ENCODE assay signal across 1 cellular context in genomic region chr19:38065775-38066174, GRCh38.
TF ChIP-seq lines count a peak whose summit lies in the region.

No MANE protein-coding gene starts in this region.

TF ChIP-seq in HEK293, 187 proteins besides CTCF, POLR2A, EP300 and RAD21 (continued from another document):
- TF ChIP-seq, protein P1, sequence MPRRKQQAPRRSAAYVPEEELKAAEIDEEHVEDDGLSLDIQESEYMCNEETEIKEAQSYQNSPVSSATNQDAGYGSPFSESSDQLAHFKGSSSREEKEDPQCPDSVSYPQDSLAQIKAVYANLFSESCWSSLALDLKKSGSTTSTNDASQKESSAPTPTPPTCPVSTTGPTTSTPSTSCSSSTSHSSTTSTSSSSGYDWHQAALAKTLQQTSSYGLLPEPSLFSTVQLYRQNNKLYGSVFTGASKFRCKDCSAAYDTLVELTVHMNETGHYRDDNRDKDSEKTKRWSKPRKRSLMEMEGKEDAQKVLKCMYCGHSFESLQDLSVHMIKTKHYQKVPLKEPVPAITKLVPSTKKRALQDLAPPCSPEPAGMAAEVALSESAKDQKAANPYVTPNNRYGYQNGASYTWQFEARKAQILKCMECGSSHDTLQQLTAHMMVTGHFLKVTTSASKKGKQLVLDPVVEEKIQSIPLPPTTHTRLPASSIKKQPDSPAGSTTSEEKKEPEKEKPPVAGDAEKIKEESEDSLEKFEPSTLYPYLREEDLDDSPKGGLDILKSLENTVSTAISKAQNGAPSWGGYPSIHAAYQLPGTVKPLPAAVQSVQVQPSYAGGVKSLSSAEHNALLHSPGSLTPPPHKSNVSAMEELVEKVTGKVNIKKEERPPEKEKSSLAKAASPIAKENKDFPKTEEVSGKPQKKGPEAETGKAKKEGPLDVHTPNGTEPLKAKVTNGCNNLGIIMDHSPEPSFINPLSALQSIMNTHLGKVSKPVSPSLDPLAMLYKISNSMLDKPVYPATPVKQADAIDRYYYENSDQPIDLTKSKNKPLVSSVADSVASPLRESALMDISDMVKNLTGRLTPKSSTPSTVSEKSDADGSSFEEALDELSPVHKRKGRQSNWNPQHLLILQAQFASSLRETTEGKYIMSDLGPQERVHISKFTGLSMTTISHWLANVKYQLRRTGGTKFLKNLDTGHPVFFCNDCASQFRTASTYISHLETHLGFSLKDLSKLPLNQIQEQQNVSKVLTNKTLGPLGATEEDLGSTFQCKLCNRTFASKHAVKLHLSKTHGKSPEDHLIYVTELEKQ (tag by site-specific recombination; IDR thresholded peaks at IDR 0.05; ENCODE audit: borderline replicate concordance) = peak; percentile 59; the same call in 1 of the 2 replicates
- TF ChIP-seq ZNF514 (tag by site-specific recombination; IDR thresholded peaks at IDR 0.05) (0 out of 2 replicates have a peak, but pooled peaks have one; percentile 81), MYNN (tag by site-specific recombination; IDR thresholded peaks at IDR 0.05; ENCODE audit: borderline replicate concordance) (peak; percentile 57; the same call in 1 of the 2 replicates), ZNF555 (tag by site-specific recombination; conservative IDR thresholded peaks at IDR 0.05) (peak; percentile 95), GFI1B (tag by site-specific recombination; IDR thresholded peaks at IDR 0.05) (0 out of 2 replicates have a peak, but pooled peaks have one; percentile 24), ZNF629 (tag by site-specific recombination; IDR thresholded peaks at IDR 0.05) (peak; percentile 68), ZNF560 (tag by site-specific recombination; IDR thresholded peaks at IDR 0.05; ENCODE audit: borderline replicate concordance) (peak; percentile 99), ZNF426 (tag by site-specific recombination; IDR thresholded peaks at IDR 0.05) (peak; percentile 95), OVOL3 (tag by site-specific recombination; IDR thresholded peaks at IDR 0.05) (peak; percentile 36; the same call in 1 of the 2 replicates), MZF1 (tag by site-specific recombination; IDR thresholded peaks at IDR 0.05; ENCODE audit: borderline replicate concordance) (peak; percentile 75; the same call in 1 of the 2 replicates), WT1 (tag by site-specific recombination; IDR thresholded peaks at IDR 0.05) (peak; percentile 48; the same call in 1 of the 2 replicates), ZNF610 (tag by site-specific recombination; IDR thresholded peaks at IDR 0.05; ENCODE audit: borderline replicate concordance) (0 out of 2 replicates have a peak, but pooled peaks have one; percentile 45), ZNF558 (tag by site-specific recombination; IDR thresholded peaks at IDR 0.05) (peak; percentile 91), SP3 (tag by site-specific recombination; IDR thresholded peaks at IDR 0.05) (peak; percentile 26; the same call in 1 of the 2 replicates), ZNF530 (tag by site-specific recombination; IDR thresholded peaks at IDR 0.05; ENCODE audit: low read depth) (peak; percentile 76; the same call in 1 of the 2 replicates), ZFP37 (tag by site-specific recombination; IDR thresholded peaks at IDR 0.05) (peak; percentile 91), ZNF19 (tag by site-specific recombination; IDR thresholded peaks at IDR 0.05; ENCODE audit: low read depth) (0 out of 2 replicates have a peak, but pooled peaks have one; percentile 33), ZNF202 (tag by site-specific recombination; IDR thresholded peaks at IDR 0.05; ENCODE audit: borderline replicate concordance) (peak; percentile 88; the same call in 1 of the 2 replicates), ZBTB8A (tag by site-specific recombination; IDR thresholded peaks at IDR 0.05) (peak; percentile 82), KLF7 (tag by site-specific recombination; IDR thresholded peaks at IDR 0.05; ENCODE audit: borderline replicate concordance) (peak; percentile 41; the same call in 1 of the 2 replicates), ZNF404 (tag by site-specific recombination; IDR thresholded peaks at IDR 0.05) (peak; percentile 72; the same call in 1 of the 2 replicates), ZNF654 (tag by site-specific recombination; IDR thresholded peaks at IDR 0.05; ENCODE audit: low read depth) (peak; percentile 57), ZNF354C (tag by site-specific recombination; IDR thresholded peaks at IDR 0.05; ENCODE audit: borderline replicate concordance, low read depth) (peak; percentile 98), ZFP3 (tag by site-specific recombination; IDR thresholded peaks at IDR 0.05; ENCODE audit: low read depth) (peak; percentile 52; the same call in 1 of the 2 replicates), ZNF394 (tag by site-specific recombination; IDR thresholded peaks at IDR 0.05; ENCODE audit: borderline replicate concordance) (peak; percentile 99), ZNF664 (tag by site-specific recombination; IDR thresholded peaks at IDR 0.05) (peak; percentile 90), ZNF155 (tag by site-specific recombination; IDR thresholded peaks at IDR 0.05) (0 out of 2 replicates have a peak, but pooled peaks have one; percentile 24), ZNF433 (tag by site-specific recombination; IDR thresholded peaks at IDR 0.05; ENCODE audit: low read depth) (peak; percentile 93), ZNF341 (tag by site-specific recombination; IDR thresholded peaks at IDR 0.05; ENCODE audit: low read depth) (0 out of 2 replicates have a peak, but pooled peaks have one; percentile 22), ZNF623 (tag by site-specific recombination; IDR thresholded peaks at IDR 0.05) (peak; percentile 85), ZBTB1 (tag by site-specific recombination; IDR thresholded peaks at IDR 0.05) (0 out of 2 replicates have a peak, but pooled peaks have one; percentile 57), ZBTB21 (tag by site-specific recombination; IDR thresholded peaks at IDR 0.05) (peak; percentile 77; the same call in 1 of the 2 replicates), ZNF501 (tag by site-specific recombination; IDR thresholded peaks at IDR 0.05) (peak; percentile 71), ZNF121 (tag by site-specific recombination; IDR thresholded peaks at IDR 0.05) (peak; percentile 66; the same call in 1 of the 2 replicates), AEBP2 (tag by site-specific recombination; IDR thresholded peaks at IDR 0.05; ENCODE audit: borderline replicate concordance) (0 out of 2 replicates have a peak, but pooled peaks have one; percentile 49), ZSCAN23 (tag by site-specific recombination; IDR thresholded peaks at IDR 0.05) (0 out of 2 replicates have a peak, but pooled peaks have one; percentile 23)
- TF ChIP-seq, protein P2, sequence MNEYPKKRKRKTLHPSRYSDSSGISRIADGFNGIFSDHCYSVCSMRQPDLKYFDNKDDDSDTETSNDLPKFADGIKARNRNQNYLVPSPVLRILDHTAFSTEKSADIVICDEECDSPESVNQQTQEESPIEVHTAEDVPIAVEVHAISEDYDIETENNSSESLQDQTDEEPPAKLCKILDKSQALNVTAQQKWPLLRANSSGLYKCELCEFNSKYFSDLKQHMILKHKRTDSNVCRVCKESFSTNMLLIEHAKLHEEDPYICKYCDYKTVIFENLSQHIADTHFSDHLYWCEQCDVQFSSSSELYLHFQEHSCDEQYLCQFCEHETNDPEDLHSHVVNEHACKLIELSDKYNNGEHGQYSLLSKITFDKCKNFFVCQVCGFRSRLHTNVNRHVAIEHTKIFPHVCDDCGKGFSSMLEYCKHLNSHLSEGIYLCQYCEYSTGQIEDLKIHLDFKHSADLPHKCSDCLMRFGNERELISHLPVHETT (tag by site-specific recombination; IDR thresholded peaks at IDR 0.05) = peak; percentile 73
- TF ChIP-seq, protein P3, sequence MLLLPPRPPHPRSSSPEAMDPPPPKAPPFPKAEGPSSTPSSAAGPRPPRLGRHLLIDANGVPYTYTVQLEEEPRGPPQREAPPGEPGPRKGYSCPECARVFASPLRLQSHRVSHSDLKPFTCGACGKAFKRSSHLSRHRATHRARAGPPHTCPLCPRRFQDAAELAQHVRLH (tag by site-specific recombination; IDR thresholded peaks at IDR 0.05) = peak; percentile 80; the same call in 1 of the 2 replicates
